In the genomic region with DNA sequence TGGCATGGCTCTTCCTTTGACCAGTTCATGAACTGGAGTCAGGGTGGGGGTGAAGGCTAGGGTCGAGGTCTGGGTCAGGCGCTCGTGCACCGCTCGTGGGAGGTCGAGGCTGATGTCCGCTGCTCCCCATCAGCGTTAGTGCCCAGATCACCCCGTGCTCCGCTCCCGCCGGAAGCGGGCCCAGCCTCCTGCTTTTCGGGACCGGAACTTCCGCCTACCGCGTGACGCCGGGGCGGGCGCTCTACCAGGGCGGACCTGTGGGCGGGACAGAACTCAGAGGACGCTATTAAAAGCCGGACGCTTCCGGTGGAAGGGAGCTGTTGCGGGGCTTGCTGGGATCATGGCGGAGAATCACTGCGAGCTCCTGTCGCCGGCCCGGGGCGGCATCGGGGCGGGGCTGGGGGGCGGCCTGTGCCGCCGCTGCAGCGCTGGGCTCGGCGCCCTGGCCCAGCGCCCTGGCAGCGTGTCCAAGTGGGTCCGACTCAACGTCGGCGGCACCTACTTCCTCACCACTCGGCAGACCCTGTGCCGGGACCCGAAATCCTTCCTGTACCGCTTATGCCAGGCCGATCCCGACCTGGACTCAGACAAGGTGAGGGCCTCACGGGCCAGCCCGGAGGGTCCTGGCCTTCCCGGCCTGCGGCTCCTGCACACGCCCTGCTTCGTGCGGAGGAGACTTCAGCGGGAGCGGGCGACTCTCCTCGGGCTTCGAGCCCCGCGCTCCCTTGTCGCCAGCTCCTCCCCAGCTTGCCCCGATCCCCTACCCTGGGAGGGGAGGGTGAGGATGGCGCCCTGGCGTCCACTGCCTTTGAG, we compare ENCODE assay signal across 1 cellular context.
TF ChIP-seq lines count a peak whose summit lies in the region.

A gene with protein sequence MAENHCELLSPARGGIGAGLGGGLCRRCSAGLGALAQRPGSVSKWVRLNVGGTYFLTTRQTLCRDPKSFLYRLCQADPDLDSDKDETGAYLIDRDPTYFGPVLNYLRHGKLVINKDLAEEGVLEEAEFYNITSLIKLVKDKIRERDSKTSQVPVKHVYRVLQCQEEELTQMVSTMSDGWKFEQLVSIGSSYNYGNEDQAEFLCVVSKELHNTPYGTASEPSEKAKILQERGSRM (plus strand): TSS at position 315 of the 813 bp plus-strand sequence. CDS start 26 bp downstream, at position 341.

TF ChIP-seq in K562, 482 proteins besides CTCF, POLR2A, EP300 and RAD21 (continued from another document and continues in another):
- peak; percentile 91 for TF ChIP-seq TAF9B (IDR thresholded peaks at IDR 0.05; ENCODE audit: partially characterized antibody)
- peak; percentile 94 for TF ChIP-seq CBFB (CRISPR knock-in tag; IDR thresholded peaks at IDR 0.05)
- TF ChIP-seq, protein P1, sequence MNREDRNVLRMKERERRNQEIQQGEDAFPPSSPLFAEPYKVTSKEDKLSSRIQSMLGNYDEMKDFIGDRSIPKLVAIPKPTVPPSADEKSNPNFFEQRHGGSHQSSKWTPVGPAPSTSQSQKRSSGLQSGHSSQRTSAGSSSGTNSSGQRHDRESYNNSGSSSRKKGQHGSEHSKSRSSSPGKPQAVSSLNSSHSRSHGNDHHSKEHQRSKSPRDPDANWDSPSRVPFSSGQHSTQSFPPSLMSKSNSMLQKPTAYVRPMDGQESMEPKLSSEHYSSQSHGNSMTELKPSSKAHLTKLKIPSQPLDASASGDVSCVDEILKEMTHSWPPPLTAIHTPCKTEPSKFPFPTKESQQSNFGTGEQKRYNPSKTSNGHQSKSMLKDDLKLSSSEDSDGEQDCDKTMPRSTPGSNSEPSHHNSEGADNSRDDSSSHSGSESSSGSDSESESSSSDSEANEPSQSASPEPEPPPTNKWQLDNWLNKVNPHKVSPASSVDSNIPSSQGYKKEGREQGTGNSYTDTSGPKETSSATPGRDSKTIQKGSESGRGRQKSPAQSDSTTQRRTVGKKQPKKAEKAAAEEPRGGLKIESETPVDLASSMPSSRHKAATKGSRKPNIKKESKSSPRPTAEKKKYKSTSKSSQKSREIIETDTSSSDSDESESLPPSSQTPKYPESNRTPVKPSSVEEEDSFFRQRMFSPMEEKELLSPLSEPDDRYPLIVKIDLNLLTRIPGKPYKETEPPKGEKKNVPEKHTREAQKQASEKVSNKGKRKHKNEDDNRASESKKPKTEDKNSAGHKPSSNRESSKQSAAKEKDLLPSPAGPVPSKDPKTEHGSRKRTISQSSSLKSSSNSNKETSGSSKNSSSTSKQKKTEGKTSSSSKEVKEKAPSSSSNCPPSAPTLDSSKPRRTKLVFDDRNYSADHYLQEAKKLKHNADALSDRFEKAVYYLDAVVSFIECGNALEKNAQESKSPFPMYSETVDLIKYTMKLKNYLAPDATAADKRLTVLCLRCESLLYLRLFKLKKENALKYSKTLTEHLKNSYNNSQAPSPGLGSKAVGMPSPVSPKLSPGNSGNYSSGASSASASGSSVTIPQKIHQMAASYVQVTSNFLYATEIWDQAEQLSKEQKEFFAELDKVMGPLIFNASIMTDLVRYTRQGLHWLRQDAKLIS (CRISPR knock-in tag; IDR thresholded peaks at IDR 0.05) = peak; percentile 81
- TF ChIP-seq, protein P2, sequence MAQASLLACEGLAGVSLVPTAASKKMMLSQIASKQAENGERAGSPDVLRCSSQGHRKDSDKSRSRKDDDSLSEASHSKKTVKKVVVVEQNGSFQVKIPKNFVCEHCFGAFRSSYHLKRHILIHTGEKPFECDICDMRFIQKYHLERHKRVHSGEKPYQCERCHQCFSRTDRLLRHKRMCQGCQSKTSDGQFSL (CRISPR knock-in tag; IDR thresholded peaks at IDR 0.05) = peak; percentile 23; the same call in 1 of the 2 replicates
- TF ChIP-seq, protein P2 (tag; IDR thresholded peaks at IDR 0.05) = no peak
- peak; percentile 79 to 89; a peak in 1 of 4 replicates for TF ChIP-seq SIN3A (IDR thresholded peaks at IDR 0.05; ENCODE audit: borderline replicate concordance in 2 of 2, control insufficient read depth in 1 of 2, low read depth in 2 of 2, low read length in 2 of 2)
- peak; percentile 88 for TF ChIP-seq TOE1 (IDR thresholded peaks at IDR 0.05; ENCODE audit: borderline replicate concordance)
- TF ChIP-seq TOE1 (CRISPR knock-in tag; IDR thresholded peaks at IDR 0.05; ENCODE audit: borderline replicate concordance, low read depth) = peak; percentile 74; the same call in 1 of the 2 replicates
- peak; percentile 95 for TF ChIP-seq KLF13 (tag; IDR thresholded peaks at IDR 0.05; ENCODE audit: borderline replicate concordance, low read depth)
- TF ChIP-seq DIDO1 (tag; IDR thresholded peaks at IDR 0.05; ENCODE audit: low read depth) = peak; percentile 92
- peak; percentile 54; the same call in 1 of the 2 replicates for TF ChIP-seq LEF1 (IDR thresholded peaks at IDR 0.05)
- TF ChIP-seq FOSL1 (tag; conservative IDR thresholded peaks at IDR 0.05) = peak; percentile 63; the same call in 1 of the 2 replicates
- peak; percentile 67; the same call in 1 of the 2 replicates for TF ChIP-seq ATF1 (CRISPR knock-in tag; IDR thresholded peaks at IDR 0.05)
- peak; percentile 96 for TF ChIP-seq ATF1 (tag; IDR thresholded peaks at IDR 0.05)
- TF ChIP-seq RCOR1 (IDR thresholded peaks at IDR 0.05; ENCODE audit: borderline replicate concordance in 1 of 2, low read depth in 2 of 2, low read length in 2 of 2) = peak in 1 of 2 experiments; percentile 68; a peak in 1 of 4 replicates
- TF ChIP-seq CBFA2T2 (conservative IDR thresholded peaks at IDR 0.05) = peak; percentile 20; the same call in 1 of the 2 replicates
- no peak for TF ChIP-seq ZNF695 (CRISPR knock-in tag; IDR thresholded peaks at IDR 0.05)
- TF ChIP-seq, protein P3, sequence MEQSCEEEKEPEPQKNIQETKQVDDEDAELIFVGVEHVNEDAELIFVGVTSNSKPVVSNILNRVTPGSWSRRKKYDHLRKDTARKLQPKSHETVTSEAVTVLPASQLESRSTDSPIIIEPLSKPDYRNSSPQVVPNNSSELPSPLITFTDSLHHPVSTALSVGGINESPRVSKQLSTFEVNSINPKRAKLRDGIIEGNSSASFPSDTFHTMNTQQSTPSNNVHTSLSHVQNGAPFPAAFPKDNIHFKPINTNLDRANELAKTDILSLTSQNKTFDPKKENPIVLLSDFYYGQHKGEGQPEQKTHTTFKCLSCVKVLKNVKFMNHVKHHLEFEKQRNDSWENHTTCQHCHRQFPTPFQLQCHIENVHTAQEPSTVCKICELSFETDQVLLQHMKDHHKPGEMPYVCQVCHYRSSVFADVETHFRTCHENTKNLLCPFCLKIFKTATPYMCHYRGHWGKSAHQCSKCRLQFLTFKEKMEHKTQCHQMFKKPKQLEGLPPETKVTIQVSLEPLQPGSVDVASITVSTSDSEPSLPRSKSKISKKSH (CRISPR knock-in tag; IDR thresholded peaks at IDR 0.05) = no peak
- TF ChIP-seq, protein P4, sequence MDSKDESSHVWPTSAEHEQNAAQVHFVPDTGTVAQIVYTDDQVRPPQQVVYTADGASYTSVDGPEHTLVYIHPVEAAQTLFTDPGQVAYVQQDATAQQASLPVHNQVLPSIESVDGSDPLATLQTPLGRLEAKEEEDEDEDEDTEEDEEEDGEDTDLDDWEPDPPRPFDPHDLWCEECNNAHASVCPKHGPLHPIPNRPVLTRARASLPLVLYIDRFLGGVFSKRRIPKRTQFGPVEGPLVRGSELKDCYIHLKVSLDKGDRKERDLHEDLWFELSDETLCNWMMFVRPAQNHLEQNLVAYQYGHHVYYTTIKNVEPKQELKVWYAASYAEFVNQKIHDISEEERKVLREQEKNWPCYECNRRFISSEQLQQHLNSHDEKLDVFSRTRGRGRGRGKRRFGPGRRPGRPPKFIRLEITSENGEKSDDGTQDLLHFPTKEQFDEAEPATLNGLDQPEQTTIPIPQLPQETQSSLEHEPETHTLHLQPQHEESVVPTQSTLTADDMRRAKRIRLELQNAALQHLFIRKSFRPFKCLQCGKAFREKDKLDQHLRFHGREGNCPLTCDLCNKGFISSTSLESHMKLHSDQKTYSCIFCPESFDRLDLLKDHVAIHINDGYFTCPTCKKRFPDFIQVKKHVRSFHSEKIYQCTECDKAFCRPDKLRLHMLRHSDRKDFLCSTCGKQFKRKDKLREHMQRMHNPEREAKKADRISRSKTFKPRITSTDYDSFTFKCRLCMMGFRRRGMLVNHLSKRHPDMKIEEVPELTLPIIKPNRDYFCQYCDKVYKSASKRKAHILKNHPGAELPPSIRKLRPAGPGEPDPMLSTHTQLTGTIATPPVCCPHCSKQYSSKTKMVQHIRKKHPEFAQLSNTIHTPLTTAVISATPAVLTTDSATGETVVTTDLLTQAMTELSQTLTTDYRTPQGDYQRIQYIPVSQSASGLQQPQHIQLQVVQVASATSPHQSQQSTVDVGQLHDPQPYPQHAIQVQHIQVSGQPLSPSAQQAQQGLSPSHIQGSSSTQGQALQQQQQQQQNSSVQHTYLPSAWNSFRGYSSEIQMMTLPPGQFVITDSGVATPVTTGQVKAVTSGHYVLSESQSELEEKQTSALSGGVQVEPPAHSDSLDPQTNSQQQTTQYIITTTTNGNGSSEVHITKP (IDR thresholded peaks at IDR 0.05; ENCODE audit: partially characterized antibody) = peak; percentile 48
- TF ChIP-seq, protein P5, sequence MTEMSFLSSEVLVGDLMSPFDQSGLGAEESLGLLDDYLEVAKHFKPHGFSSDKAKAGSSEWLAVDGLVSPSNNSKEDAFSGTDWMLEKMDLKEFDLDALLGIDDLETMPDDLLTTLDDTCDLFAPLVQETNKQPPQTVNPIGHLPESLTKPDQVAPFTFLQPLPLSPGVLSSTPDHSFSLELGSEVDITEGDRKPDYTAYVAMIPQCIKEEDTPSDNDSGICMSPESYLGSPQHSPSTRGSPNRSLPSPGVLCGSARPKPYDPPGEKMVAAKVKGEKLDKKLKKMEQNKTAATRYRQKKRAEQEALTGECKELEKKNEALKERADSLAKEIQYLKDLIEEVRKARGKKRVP (CRISPR knock-in tag; IDR thresholded peaks at IDR 0.05) = 0 out of 2 replicates have a peak, but pooled peaks have one; percentile 8
- TF ChIP-seq HDAC3 (IDR thresholded peaks at IDR 0.05; ENCODE audit: borderline replicate concordance, partially characterized antibody) = peak; percentile 15
- 0 out of 2 replicates have a peak, but pooled peaks have one; percentile 13 for TF ChIP-seq SAFB (IDR thresholded peaks at IDR 0.05; ENCODE audit: borderline replicate concordance, low read depth, low read length)
- TF ChIP-seq RBM15 (IDR thresholded peaks at IDR 0.05; ENCODE audit: insufficient read depth, low read length) = no peak
- TF ChIP-seq KDM5B (IDR thresholded peaks at IDR 0.05; ENCODE audit: insufficient replicate concordance, low read depth, low read length) = peak; percentile 81
- TF ChIP-seq, protein P6, sequence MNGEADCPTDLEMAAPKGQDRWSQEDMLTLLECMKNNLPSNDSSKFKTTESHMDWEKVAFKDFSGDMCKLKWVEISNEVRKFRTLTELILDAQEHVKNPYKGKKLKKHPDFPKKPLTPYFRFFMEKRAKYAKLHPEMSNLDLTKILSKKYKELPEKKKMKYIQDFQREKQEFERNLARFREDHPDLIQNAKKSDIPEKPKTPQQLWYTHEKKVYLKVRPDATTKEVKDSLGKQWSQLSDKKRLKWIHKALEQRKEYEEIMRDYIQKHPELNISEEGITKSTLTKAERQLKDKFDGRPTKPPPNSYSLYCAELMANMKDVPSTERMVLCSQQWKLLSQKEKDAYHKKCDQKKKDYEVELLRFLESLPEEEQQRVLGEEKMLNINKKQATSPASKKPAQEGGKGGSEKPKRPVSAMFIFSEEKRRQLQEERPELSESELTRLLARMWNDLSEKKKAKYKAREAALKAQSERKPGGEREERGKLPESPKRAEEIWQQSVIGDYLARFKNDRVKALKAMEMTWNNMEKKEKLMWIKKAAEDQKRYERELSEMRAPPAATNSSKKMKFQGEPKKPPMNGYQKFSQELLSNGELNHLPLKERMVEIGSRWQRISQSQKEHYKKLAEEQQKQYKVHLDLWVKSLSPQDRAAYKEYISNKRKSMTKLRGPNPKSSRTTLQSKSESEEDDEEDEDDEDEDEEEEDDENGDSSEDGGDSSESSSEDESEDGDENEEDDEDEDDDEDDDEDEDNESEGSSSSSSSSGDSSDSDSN (IDR thresholded peaks at IDR 0.05; ENCODE audit: borderline replicate concordance in 1 of 2, low read depth in 2 of 2, low read length in 2 of 2) = peak; percentile 84 to 93; a peak in 1 of 4 replicates
- peak; percentile 99 for TF ChIP-seq C11orf30 (IDR thresholded peaks at IDR 0.05; ENCODE audit: low read depth)
- TF ChIP-seq ZKSCAN1 (IDR thresholded peaks at IDR 0.05; ENCODE audit: low read depth, low read length) = peak; percentile 66; the same call in 1 of the 2 replicates
- peak; percentile 89 to 91 for TF ChIP-seq FOXK2 (conservative IDR thresholded peaks at IDR 0.05 in 1 of 2, IDR thresholded peaks at IDR 0.05 in 1 of 2; ENCODE audit: low read depth in 2 of 2)
- TF ChIP-seq HLTF (IDR thresholded peaks at IDR 0.05) = 0 out of 2 replicates have a peak, but pooled peaks have one; percentile 28
- no peak for TF ChIP-seq HMG20B (CRISPR knock-in tag; IDR thresholded peaks at IDR 0.05)
- TF ChIP-seq L3MBTL2 (IDR thresholded peaks at IDR 0.05) = peak; percentile 96
- TF ChIP-seq CXXC5 (CRISPR knock-in tag; IDR thresholded peaks at IDR 0.05) = peak; percentile 85
- no peak for TF ChIP-seq FOXJ2 (tag; IDR thresholded peaks at IDR 0.05)
- TF ChIP-seq CBX1 (IDR thresholded peaks at IDR 0.05; ENCODE audit: low read depth) = peak; percentile 84
